27 cellular contexts compared by ENCODE assay signal in genomic region chr6:133166706-133167105, GRCh38.
"Had no signal": no experiment of that assay in that cellular context is flagged by ENCODE, and none has a peak within 500 bp of the region (broad histone marks: within the 10 kb centered on the region; RNA-seq: fewer than 3 reads in every experiment).

No MANE protein-coding gene starts in this region.

- H3K79me2 ChIP-seq: parathyroid adenoma had no signal

- DNase-seq: naive thymus-derived CD4-positive, alpha-beta T cell; natural killer cell; occipital lobe; ovary; posterior cingulate gyrus; psoas muscle; retina; right lobe of liver; sigmoid colon; small intestine; stimulated activated CD4-positive, alpha-beta T cell treated with anti-CD3 and anti-CD28 coated beads, Interleukin-15, amount 100 ng/mL, for 24 hours; stimulated activated CD4-positive, alpha-beta T cell treated with anti-CD3 and anti-CD28 coated beads, Interleukin-2, amount 100 ng/mL, for 24 hours; stimulated activated CD4-positive, alpha-beta T cell treated with anti-CD3 and anti-CD28 coated beads, Interleukin-2, amount 100 ng/mL, for 48 hours; stimulated activated CD4-positive, alpha-beta T cell treated with anti-CD3 and anti-CD28 coated beads, Interleukin-4, amount 100 ng/mL, for 24 hours; stimulated activated naive B cell treated with anti-CD40 and anti-IgM and Interleukin-4, amounts not matched to agents 10 μg/mL and 1 μg/mL and 100 μg/mL, for 72 hours; stimulated activated naive CD4-positive, alpha-beta T cell treated with Interleukin-2 at 50 U/mL for 16 hours; stomach; testis; tibial artery; transverse colon; upper lobe of right lung; uterus had no signal

- H3K4me2 ChIP-seq: neural progenitor cell had no signal

- H3K4me1 ChIP-seq: parathyroid adenoma, psoas muscle, right atrium auricular region, right lobe of liver, sigmoid colon, stomach, suprapubic skin, testis, tibial artery, transverse colon, upper lobe of right lung, uterus had no signal

- H3K27me3 ChIP-seq: neural progenitor cell, ovary, right atrium auricular region, right lobe of liver, sigmoid colon, stomach, suprapubic skin, testis, tibial artery, transverse colon, upper lobe of right lung had no signal

- H3K9me3 ChIP-seq: ovary, psoas muscle, right atrium auricular region, right lobe of liver, sigmoid colon, stomach, suprapubic skin, testis, tibial artery, transverse colon, upper lobe of right lung, uterus had no signal

- H3K36me3 ChIP-seq: neural progenitor cell, ovary, right atrium auricular region, right lobe of liver, sigmoid colon, stomach, suprapubic skin, tibial artery, transverse colon, upper lobe of right lung, uterus had no signal

- H3K9ac ChIP-seq: neural progenitor cell, parathyroid adenoma had no signal

- H3K27ac ChIP-seq: neural progenitor cell, ovary, parathyroid adenoma, psoas muscle, right atrium auricular region, right lobe of liver, sigmoid colon, stomach, suprapubic skin, testis, tibial artery, transverse colon, upper lobe of right lung, uterus had no signal

- ATAC-seq: naive thymus-derived CD4-positive, alpha-beta T cell; natural killer cell; psoas muscle; right lobe of liver; stimulated activated effector memory CD8-positive, alpha-beta T cell treated with anti-CD3 and anti-CD28 coated beads, Interleukin-12 subunit alpha, Interleukin-12 subunit beta, amount 100 ng/mL, for 72 hours; stimulated activated naive B cell treated with anti-CD40 and anti-IgM and Interleukin-4, amounts not matched to agents 10 μg/mL and 1 μg/mL and 100 μg/mL, for 72 hours; upper lobe of right lung had no signal

- H2AFZ ChIP-seq: neural progenitor cell, parathyroid adenoma had no signal

- H3K4me3 ChIP-seq: neural progenitor cell, ovary, psoas muscle, right atrium auricular region, right lobe of liver, sigmoid colon, stomach, suprapubic skin, testis, tibial artery, transverse colon, upper lobe of right lung, uterus had no signal
